ENCODE assay signal across 16 cellular contexts in the genomic region with DNA sequence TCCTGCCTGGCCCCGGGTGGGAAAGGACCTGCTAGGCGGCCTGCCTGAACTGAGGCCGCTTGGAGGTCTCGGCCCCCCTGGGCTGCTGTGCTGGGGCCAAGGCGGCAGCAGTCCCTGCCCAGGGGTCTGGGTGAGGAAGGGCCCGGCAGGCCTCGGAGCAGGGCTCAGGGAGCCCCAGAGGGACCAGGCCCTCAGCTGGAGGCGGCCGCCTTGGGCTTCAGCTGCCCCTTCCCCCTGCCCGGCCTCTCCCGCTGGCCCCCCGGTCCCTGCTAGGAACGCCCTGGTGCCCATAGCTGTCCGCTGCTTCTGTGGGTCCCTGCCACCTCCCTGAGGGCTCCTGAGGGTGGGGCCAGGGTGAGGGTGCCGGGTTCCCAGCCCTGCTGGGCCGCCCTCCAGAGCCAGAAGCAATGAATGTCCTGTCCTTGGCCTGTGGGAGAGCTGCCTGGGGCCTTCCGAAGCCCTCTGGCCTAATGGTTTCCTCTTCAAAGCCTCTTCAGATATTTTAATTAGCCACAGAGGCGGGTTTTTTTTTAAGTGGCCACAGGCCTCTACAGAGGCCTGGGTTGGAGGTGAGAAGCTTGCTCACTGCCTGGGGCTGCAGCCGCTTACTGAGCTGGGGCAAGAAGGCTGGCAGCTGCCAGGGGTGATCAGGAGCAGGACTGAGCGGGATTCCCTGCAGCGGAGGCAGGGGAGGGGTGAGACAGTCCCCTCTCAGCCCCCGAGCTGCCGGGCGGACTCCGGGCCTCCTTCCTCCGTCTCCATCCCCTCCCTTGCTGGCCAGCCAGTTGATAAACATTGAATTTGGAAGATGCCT. TPM values are rescaled to one million over a fixed set of nuclear protein-coding genes. Genes with fewer than 3 reads are reported as not detected.
DNase-seq lines count a peak whose midpoint lies in the region; ATAC-seq and TF ChIP-seq lines count a peak whose summit lies in the region.
"Had no signal": no experiment of that assay in that cellular context is flagged by ENCODE, and none has a peak within 500 bp of the region (broad histone marks: within the 10 kb centered on the region; RNA-seq: fewer than 3 reads in every experiment).

No MANE protein-coding gene starts in this region.

- H3K36me3 Mint-ChIP-seq in activated CD8-positive, alpha-beta T cell treated with anti-CD3 and anti-CD28 coated beads, Interleukin-2, amount 10 ng/mL, durations not matched to agents 7 days and 5 days (ENCODE audit: low read depth) = no peaks in the 10 kb centered on the region

- DNase-seq in RWPE1 (ENCODE audit: low spot score) (no peak), right atrium auricular region (ENCODE audit: low spot score) (no peak), smooth muscle cell (lab: John Stamatoyannopoulos, UW; ENCODE audit: unreplicated experiment) (no peak), cerebellar nuclear complex (lab: John Stamatoyannopoulos, UW) (no peak), gastrocnemius medialis (no peak)
- DNase-seq in activated CD8-positive, alpha-beta T cell treated with anti-CD3 and anti-CD28 coated beads, Interleukin-2, amount 10 ng/mL, durations not matched to agents 7 days and 5 days = no peak
- no peak for DNase-seq in activated CD4-positive, alpha-beta T cell treated with anti-CD3 and anti-CD28 coated beads, Interleukin-2, amount 50 U/mL, for 48 hours
- DNase-seq: activated CD8-positive, alpha-beta memory T cell treated with anti-CD3 and anti-CD28 coated beads for 24 hours; activated naive CD4-positive, alpha-beta T cell; MG63; NCI-H2171; Peyer's patch; testis had no signal

- H3F3A ChIP-seq in smooth muscle cell (ENCODE audit: low read depth) = no peaks in the 10 kb centered on the region

- WGBS in smooth muscle cell (ENCODE audit: low lambda C conversion rate) = 54% methylated on average over 24 of the region's 26 CpGs

- TF ChIP-seq POLR2A in gastrocnemius medialis (IDR thresholded peaks at IDR 0.05) = no peak

- H3K4me1 ChIP-seq in HUES48 (ENCODE audit: control insufficient read depth, insufficient read depth, low read length) (no peaks in the 10 kb centered on the region), right atrium auricular region (peaks cover 0 to 21% of the 10 kb centered on the region in 2 donors), smooth muscle cell (ENCODE audit: low read depth) (no peaks in the 10 kb centered on the region), gastrocnemius medialis (peaks cover 0 to 6% of the 10 kb centered on the region in 2 donors)
- H3K4me1 ChIP-seq: Peyer's patch had no signal

- CTCF ChIA-PET in RWPE1 (lab: Yijun Ruan, JAX) = interaction anchor here (0.6 to 4.0 kb wide), 2 partner anchors 51 to 53 kb away, joined by 3 to 20 read pairs; no protein-coding TSS in a partner anchor
- CTCF ChIA-PET in activated CD8-positive, alpha-beta T cell treated with anti-CD3 and anti-CD28 coated beads, Interleukin-2, amount 10 ng/mL, durations not matched to agents 7 days and 5 days (lab: Charles Lee) = interaction anchor here (1.7 kb wide), 1 partner anchor 53 kb away, joined by 5 read pairs; no protein-coding TSS in a partner anchor

- H3K27me3 Mint-ChIP-seq in activated CD8-positive, alpha-beta T cell treated with anti-CD3 and anti-CD28 coated beads, Interleukin-2, amount 10 ng/mL, durations not matched to agents 7 days and 5 days (ENCODE audit: low read depth) = no peaks in the 10 kb centered on the region

- H3K4me3 Mint-ChIP-seq in activated CD8-positive, alpha-beta T cell treated with anti-CD3 and anti-CD28 coated beads, Interleukin-2, amount 10 ng/mL, durations not matched to agents 7 days and 5 days = no peak overlapping the region

- intact Hi-C loops in gastrocnemius medialis (cut with DNase I; ENCODE audit: low total_unique reads) = no loop called here

- H3K4me3 ChIP-seq in HUES48 (ENCODE audit: low read depth, low read length) (no peak overlapping the region), right atrium auricular region (no peak overlapping the region), smooth muscle cell (no peak overlapping the region), gastrocnemius medialis (no peak overlapping the region)
- H3K4me3 ChIP-seq: MG63, Peyer's patch, testis had no signal

- H3K9me3 ChIP-seq in HUES48 (ENCODE audit: control insufficient read depth, insufficient read depth, low read length) (no peaks in the 10 kb centered on the region), right atrium auricular region (no peaks in the 10 kb centered on the region), smooth muscle cell (replicated peaks; ENCODE audit: low read depth) (no peaks in the 10 kb centered on the region), gastrocnemius medialis (no peaks in the 10 kb centered on the region)
- H3K9me3 ChIP-seq: MG63, Peyer's patch, testis had no signal

- no peak for ATAC-seq in activated CD8-positive, alpha-beta T cell treated with anti-CD3 and anti-CD28 coated beads, Interleukin-2, amount 10 ng/mL, durations not matched to agents 7 days and 5 days
- no peak for ATAC-seq in gastrocnemius medialis

- H3K27ac ChIP-seq in HUES48 (ENCODE audit: low read depth, low read length) (peak overlapping the region; percentile 42), RWPE1 (peak overlapping the region; percentile 60), right atrium auricular region (peak overlapping the region; percentile 54 to 75), smooth muscle cell (ENCODE audit: low read depth) (peak overlapping the region; percentile 39), gastrocnemius medialis (no peak overlapping the region)
- H3K27ac ChIP-seq: epithelial cell of prostate, HL-60 had no signal

- TF ChIP-seq CTCF in RWPE1 (conservative IDR thresholded peaks at IDR 0.05; ENCODE audit: low read depth) = no peak
- no peak for TF ChIP-seq CTCF in right atrium auricular region (IDR thresholded peaks at IDR 0.05)
- no peak for TF ChIP-seq CTCF in smooth muscle cell (IDR thresholded peaks at IDR 0.05; ENCODE audit: borderline replicate concordance, insufficient read depth, poor library complexity, severe bottlenecking)
- TF ChIP-seq CTCF in gastrocnemius medialis (IDR thresholded peaks at IDR 0.05 in 4 of 5, conservative IDR thresholded peaks at IDR 0.05 in 1 of 5) = no peak

- H3K79me2 ChIP-seq in smooth muscle cell (ENCODE audit: low read depth) = no peaks in the 10 kb centered on the region

- in situ Hi-C loops in gastrocnemius medialis (cut with MboI; ENCODE audit: low sequenced_read_pairs in 4 of 4) = no loop called here

- peak overlapping the region; percentile 4 for H3K4me2 ChIP-seq in smooth muscle cell

- H4K20me1 ChIP-seq in smooth muscle cell (ENCODE audit: low read depth) = no peaks in the 10 kb centered on the region

- POLR2A ChIA-PET in RWPE1 (lab: Yijun Ruan, JAX; ENCODE audit: low non-redundant PET) = no interaction called here
- POLR2A ChIA-PET in activated CD8-positive, alpha-beta T cell treated with anti-CD3 and anti-CD28 coated beads, Interleukin-2, amount 10 ng/mL, durations not matched to agents 7 days and 5 days (lab: Charles Lee) = no interaction called here

- H3K9ac ChIP-seq in HUES48 (ENCODE audit: low read depth, low read length) = no peak overlapping the region
- H3K9ac ChIP-seq in smooth muscle cell (ENCODE audit: low read depth) = no peak overlapping the region

- H3K9me3 Mint-ChIP-seq in activated CD8-positive, alpha-beta T cell treated with anti-CD3 and anti-CD28 coated beads, Interleukin-2, amount 10 ng/mL, durations not matched to agents 7 days and 5 days (ENCODE audit: insufficient read depth) = no peaks in the 10 kb centered on the region

- H3K36me3 ChIP-seq in HUES48 (ENCODE audit: control insufficient read depth, insufficient read depth, low read length) (no peaks in the 10 kb centered on the region), right atrium auricular region (no peaks in the 10 kb centered on the region), smooth muscle cell (ENCODE audit: low read depth) (no peaks in the 10 kb centered on the region), gastrocnemius medialis (peaks cover 0 to 3% of the 10 kb centered on the region in 2 donors)

- H3K27me3 ChIP-seq in HUES48 (ENCODE audit: control insufficient read depth, insufficient read depth, low read length) (no peaks in the 10 kb centered on the region), right atrium auricular region (no peaks in the 10 kb centered on the region), smooth muscle cell (ENCODE audit: low read depth) (no peaks in the 10 kb centered on the region), gastrocnemius medialis (no peaks in the 10 kb centered on the region)
- H3K27me3 ChIP-seq: MG63, Peyer's patch, testis had no signal

- no peak overlapping the region for H2AFZ ChIP-seq in smooth muscle cell (ENCODE audit: low read depth)

- H3K27ac Mint-ChIP-seq in activated CD8-positive, alpha-beta T cell treated with anti-CD3 and anti-CD28 coated beads, Interleukin-2, amount 10 ng/mL, durations not matched to agents 7 days and 5 days = no peak overlapping the region

- H3K4me1 Mint-ChIP-seq in activated CD8-positive, alpha-beta T cell treated with anti-CD3 and anti-CD28 coated beads, Interleukin-2, amount 10 ng/mL, durations not matched to agents 7 days and 5 days (ENCODE audit: low read depth) = peaks cover 9% of the 10 kb centered on the region

RNA-seq across cellular contexts. Expression of gene CENPX, which starts 10.0 kb away (rescaled TPM):
- total RNA-seq in right atrium auricular region (10 to 100 TPM; 36.5 to 47.6 TPM), smooth muscle cell (44.6 and 50.4 TPM in 2 replicates), gastrocnemius medialis (10 to 100 TPM; 41.2 to 62.7 (median 57.0) TPM)
- polyA plus RNA-seq in smooth muscle cell = 57.5 and 72.8 TPM in 2 replicates
- 10 to 100 TPM; 86.7 to 87.7 TPM for total RNA-seq in activated CD8-positive, alpha-beta T cell treated with anti-CD3 and anti-CD28 coated beads, Interleukin-2, amount 10 ng/mL, durations not matched to agents 7 days and 5 days

RNA-seq across cellular contexts. Expression of gene LRRC45, which starts 10.4 kb away (rescaled TPM):
- total RNA-seq in right atrium auricular region (1 to 10 TPM; 4.7 to 4.9 TPM), smooth muscle cell (7.0 and 9.6 TPM in 2 replicates), gastrocnemius medialis (1 to 10 TPM; 1.1 to 5.0 (median 3.8) TPM)
- 7.4 and 13.5 TPM in 2 replicates for polyA plus RNA-seq in smooth muscle cell
- total RNA-seq in activated CD8-positive, alpha-beta T cell treated with anti-CD3 and anti-CD28 coated beads, Interleukin-2, amount 10 ng/mL, durations not matched to agents 7 days and 5 days = 10 to 100 TPM; 58.3 to 58.9 TPM

RNA-seq across cellular contexts. Expression of gene RAC3, which starts 18.8 kb away (rescaled TPM):
- 1 to 10 TPM in 1 of 2 donors, under 1 TPM in 1; 0.93 to 2.6 TPM for total RNA-seq in right atrium auricular region
- 29.2 and 33.0 TPM in 2 replicates for total RNA-seq in smooth muscle cell
- polyA plus RNA-seq in smooth muscle cell = 12.1 and 15.3 TPM in 2 replicates
- total RNA-seq in activated CD8-positive, alpha-beta T cell treated with anti-CD3 and anti-CD28 coated beads, Interleukin-2, amount 10 ng/mL, durations not matched to agents 7 days and 5 days = 10 to 100 TPM; 12.9 to 13.1 TPM
- total RNA-seq in gastrocnemius medialis = 1 to 10 TPM in 1 of 4 donors, under 1 TPM in 1, not detected in 2; 0.42 to 2.0 TPM

RNA-seq across cellular contexts. Expression of gene DCXR, which starts 24.8 kb away (rescaled TPM):
- total RNA-seq in right atrium auricular region (100 to 1,000 TPM; 169 to 213 TPM), smooth muscle cell (34.9 and 46.4 TPM in 2 replicates), gastrocnemius medialis (100 to 1,000 TPM; 130 to 296 (median 223) TPM)
- 84.4 and 89.4 TPM in 2 replicates for polyA plus RNA-seq in smooth muscle cell
- total RNA-seq in activated CD8-positive, alpha-beta T cell treated with anti-CD3 and anti-CD28 coated beads, Interleukin-2, amount 10 ng/mL, durations not matched to agents 7 days and 5 days = 100 to 1,000 TPM; 141 TPM

RNA-seq across cellular contexts. Expression of gene ASPSCR1, which starts 35.3 kb away (rescaled TPM):
- total RNA-seq in right atrium auricular region (10 to 100 TPM; 14.1 to 18.8 TPM), smooth muscle cell (12.3 and 28.4 TPM in 2 replicates), gastrocnemius medialis (10 to 100 TPM; 24.0 to 44.7 (median 32.0) TPM)
- polyA plus RNA-seq in smooth muscle cell = 36.5 and 44.0 TPM in 2 replicates
- 10 to 100 TPM; 27.0 to 33.7 TPM for total RNA-seq in activated CD8-positive, alpha-beta T cell treated with anti-CD3 and anti-CD28 coated beads, Interleukin-2, amount 10 ng/mL, durations not matched to agents 7 days and 5 days

Comparison
In these comparisons a context has a peak if more than half of its experiments do, and no peak if none do; other contexts are left out.
1. H3K27ac ChIP-seq: peak in HUES48 (single experiment), RWPE1 (single experiment), right atrium auricular region (2 of 2) and smooth muscle cell (single experiment); none in gastrocnemius medialis (0 of 4).